ENCODE assay signal across 8 cellular contexts in genomic region chr2:158034198-158034831, GRCh38.
A peak's percentile ranks its signal among the peaks of the same experiment; 100 is the strongest.
DNase-seq lines count a peak whose midpoint lies in the region; ATAC-seq and TF ChIP-seq lines count a peak whose summit lies in the region.

No MANE protein-coding gene starts in this region.

- intact Hi-C loops in A673 (cut with micrococcal nuclease; ENCODE audit: unreplicated experiment) (loop anchor here (2.0 to 5.0 kb wide), 3 partner anchors 143 to 720 kb away; no protein-coding TSS in a partner anchor), aorta (cut with DNase I) (no loop called here)

- TF ChIP-seq CTCF in A673 (conservative IDR thresholded peaks at IDR 0.05; ENCODE audit: low read depth, low read length) (peak; percentile 74), GM12864 (IDR thresholded peaks at IDR 0.05; ENCODE audit: low read depth, low read length, missing control alignments) (peak; percentile 57), brain microvascular endothelial cell (IDR thresholded peaks at IDR 0.05; ENCODE audit: low read depth, low read length, missing control alignments) (peak; percentile 73)

- H3K9me3 ChIP-seq in A673 (ENCODE audit: low read depth, low read length, poor library complexity, severe bottlenecking) (no peaks in the 10 kb centered on the region), aorta (ENCODE audit: control insufficient read depth, low read length) (peaks cover 2% of the 10 kb centered on the region)

- WGBS in aorta, 2 donors = 46 to 48% methylated on average over 7 of the region's 7 CpGs

- ATAC-seq in HG03378 (IDR thresholded peaks at IDR 0.05; ENCODE audit: unreplicated experiment) = peak; percentile 50
- peak; percentile 60 for ATAC-seq in aorta (ENCODE audit: low FRiP score)

- no peaks in the 10 kb centered on the region for H3K36me3 ChIP-seq in A673 (ENCODE audit: insufficient read depth, low read length, poor library complexity, severe bottlenecking)
- H3K36me3 ChIP-seq in brain microvascular endothelial cell (replicated peaks) = no peaks in the 10 kb centered on the region
- no peaks in the 10 kb centered on the region for H3K36me3 ChIP-seq in aorta (ENCODE audit: control insufficient read depth in 1 of 2, insufficient read depth in 2 of 2, low read length in 1 of 2)

- H3K27ac ChIP-seq in A673 (ENCODE audit: low read depth, low read length, poor library complexity, severe bottlenecking) = no peak overlapping the region
- no peak overlapping the region for H3K27ac ChIP-seq in brain microvascular endothelial cell
- no peak overlapping the region for H3K27ac ChIP-seq in aorta (ENCODE audit: low read depth in 1 of 2, low read length in 2 of 2)

- CTCF ChIA-PET in A673 (lab: Charles Lee) = interaction anchor here (0.7 to 2.2 kb wide), 6 partner anchors 8 to 712 kb away, joined by 3 to 10 read pairs (median 4); no protein-coding TSS in a partner anchor

- in situ Hi-C loops in brain microvascular endothelial cell (cut with HindIII; ENCODE audit: low pct_ligation_motif_present, low sequenced_read_pairs) = no loop called here

- POLR2A ChIA-PET in A673 (lab: Charles Lee; ENCODE audit: low non-redundant PET) = interaction anchor here (0.6 kb wide), 2 partner anchors 13 to 585 kb away, joined by 3 to 6 read pairs; no protein-coding TSS in a partner anchor

- no peaks in the 10 kb centered on the region for H3K27me3 ChIP-seq in A673 (replicated peaks; ENCODE audit: insufficient read depth, low read depth, low read length, poor library complexity)
- H3K27me3 ChIP-seq in brain microvascular endothelial cell (replicated peaks) = no peaks in the 10 kb centered on the region
- H3K27me3 ChIP-seq in aorta (ENCODE audit: control insufficient read depth in 1 of 2, insufficient read depth in 2 of 2, low read length in 1 of 2) = peaks cover 0 to 2% of the 10 kb centered on the region in 2 donors

- H3K4me1 ChIP-seq in A673 (ENCODE audit: insufficient read depth, low read length, poor library complexity, severe bottlenecking) (peaks cover 18% of the 10 kb centered on the region), aorta (ENCODE audit: control insufficient read depth in 1 of 2, insufficient read depth in 2 of 2, low read length in 2 of 2) (no peaks in the 10 kb centered on the region)

- DNase-seq in A673 (ENCODE audit: low spot score) (peak; percentile 87), GM12864 (ENCODE audit: low read depth) (peak; percentile 7), NCI-H524 treated with DMSO at 0.1 percent for 48 hours (lab: John Stamatoyannopoulos, UW) (peak; percentile 8), brain microvascular endothelial cell (peak; percentile 73), kidney tubule cell (ENCODE audit: low spot score) (peak; percentile 80), aorta (no peak)
- no peak for DNase-seq in stimulated activated CD4-positive, alpha-beta T cell treated with anti-CD3 and anti-CD28 coated beads, Interleukin-4, amount 100 ng/mL, for 1 hour

- H3K4me3 ChIP-seq in A673 (ENCODE audit: low read depth, low read length, poor library complexity, severe bottlenecking) (no peak overlapping the region), GM12864 (ENCODE audit: low read depth, low read length) (no peak overlapping the region), brain microvascular endothelial cell (ENCODE audit: low read depth, low read length) (no peak overlapping the region), aorta (ENCODE audit: low read length in 2 of 2) (no peak overlapping the region)

- BruUV-seq in A673 (replicated peaks; lab: Mats Ljungman, UMichigan) = no TSS peak

Comparison
In these comparisons a context has a peak if more than half of its experiments do, and no peak if none do; other contexts are left out.
1. DNase-seq: peak in A673 (single experiment), GM12864 (single experiment), NCI-H524 treated with DMSO at 0.1 percent for 48 hours (single experiment), brain microvascular endothelial cell (single experiment) and kidney tubule cell (single experiment); none in aorta (0 of 2) and stimulated activated CD4-positive, alpha-beta T cell treated with anti-CD3 and anti-CD28 coated beads, Interleukin-4, amount 100 ng/mL, for 1 hour (single experiment).
2. Peak in every context shown above with its lines, with median percentiles within 50 percentile points of each other: CTCF ChIP-seq.